ENCODE assay signal across 30 cellular contexts in genomic region chr6:43782764-43783513, GRCh38. TPM values are rescaled to one million over a fixed set of nuclear protein-coding genes. Genes with fewer than 3 reads are reported as not detected.
DNase-seq lines count a peak whose midpoint lies in the region; ATAC-seq, FAIRE-seq and TF ChIP-seq lines count a peak whose summit lies in the region.
"Had no signal": no experiment of that assay in that cellular context is flagged by ENCODE, and none has a peak within 500 bp of the region (broad histone marks: within the 10 kb centered on the region; RNA-seq: fewer than 3 reads in every experiment).

No MANE protein-coding gene starts in this region.

- TF ChIP-seq CTCF in cardiac muscle cell (IDR thresholded peaks at IDR 0.05; ENCODE audit: low read depth, low read length) (no peak), heart right ventricle (IDR thresholded peaks at IDR 0.05) (no peak), GM12878 (IDR thresholded peaks at IDR 0.05 in 2 of 3, conservative IDR thresholded peaks at IDR 0.05 in 1 of 3; ENCODE audit: control insufficient read depth in 2 of 3, extremely low read depth in 1 of 3, insufficient read depth in 1 of 3, low read depth in 3 of 3, low read length in 3 of 3) (no peak), H9 (conservative IDR thresholded peaks at IDR 0.05) (no peak)
- no peak for TF ChIP-seq CTCF in activated CD8-positive, alpha-beta T cell treated with anti-CD3 and anti-CD28 coated beads for 36 hours (IDR thresholded peaks at IDR 0.05)

- no peak overlapping the region for H4K8ac ChIP-seq in H9 (replicated peaks; ENCODE audit: insufficient read length, low read depth, low read length)

- H2BK20ac ChIP-seq in H9 (ENCODE audit: low read depth, low read length, poor library complexity, severe bottlenecking): no peak overlapping the region

- no peak overlapping the region for H2AK5ac ChIP-seq in H9 (ENCODE audit: insufficient read length, low read length)

- H3K79me2 ChIP-seq in GM12878 (ENCODE audit: control insufficient read depth, insufficient read depth, low read length) (no peaks in the 10 kb centered on the region; the same call in none of the 2 replicates), H9 (ENCODE audit: insufficient read depth, low read length) (no peaks in the 10 kb centered on the region)

- H3K4me1 Mint-ChIP-seq in H9: no peaks in the 10 kb centered on the region
- no peaks in the 10 kb centered on the region for H3K4me1 Mint-ChIP-seq in activated CD8-positive, alpha-beta T cell treated with anti-CD3 and anti-CD28 coated beads for 36 hours (ENCODE audit: low read depth)
- H3K4me1 Mint-ChIP-seq: activated naive CD8-positive, alpha-beta T cell treated with anti-CD3 and anti-CD28 coated beads, Interleukin-2, amount 50 U/mL, for 24 hours; CD8-positive, alpha-beta memory T cell; T-cell had no signal

- no peak overlapping the region for H3K18ac ChIP-seq in H9 (ENCODE audit: insufficient read length, low read depth, low read length)

- CTCF ChIA-PET in GM12878 (lab: Yijun Ruan, JAX): interaction anchor here (1.2 to 2.2 kb wide), 2 partner anchors 9 to 14 kb away, joined by 5 to 10 read pairs; no protein-coding TSS in a partner anchor
- CTCF ChIA-PET in activated CD8-positive, alpha-beta T cell treated with anti-CD3 and anti-CD28 coated beads for 36 hours (lab: Charles Lee): interaction anchor here (1.0 to 3.3 kb wide), 3 partner anchors 9 to 58 kb away, joined by 3 to 11 read pairs (median 7); partner anchors contain the start of gene VEGFA

- no peak for FAIRE-seq in GM12878 (lab: Jason Lieb, UNC)
- FAIRE-seq: A204.1, G401.6, HTR-8/SVneo had no signal

- H3K36me3 ChIP-seq in cardiac muscle cell (peaks cover 81% of the 10 kb centered on the region), heart right ventricle (peaks cover 9 to 90% (median 69%) of the 10 kb centered on the region in 9 donors), GM12878 (ENCODE audit: control insufficient read depth in 2 of 2, insufficient read depth in 2 of 2, low read length in 1 of 2) (peaks cover 22 to 45% of the 10 kb centered on the region in 2 experiments), stomach smooth muscle (ENCODE audit: control insufficient read depth in 2 of 2, insufficient read depth in 2 of 2, low read length in 2 of 2) (peaks cover 50 to 65% of the 10 kb centered on the region in 2 donors)

- POLR2A ChIA-PET in GM12878 (lab: Charles Lee): no interaction called here
- POLR2A ChIA-PET in activated CD8-positive, alpha-beta T cell treated with anti-CD3 and anti-CD28 coated beads for 36 hours (lab: Charles Lee): interaction anchor here (1.0 kb wide), 1 partner anchor 13 kb away, joined by 3 read pairs; the partner anchor contains the start of gene VEGFA

- no peaks in the 10 kb centered on the region for H3K9me3 Mint-ChIP-seq in H9
- H3K9me3 Mint-ChIP-seq in activated CD8-positive, alpha-beta T cell treated with anti-CD3 and anti-CD28 coated beads for 36 hours: no peaks in the 10 kb centered on the region
- H3K9me3 Mint-ChIP-seq: activated naive CD8-positive, alpha-beta T cell treated with anti-CD3 and anti-CD28 coated beads, Interleukin-2, amount 50 U/mL, for 24 hours; CD8-positive, alpha-beta memory T cell; memory B cell; stimulated activated naive CD8-positive, alpha-beta T cell treated with anti-CD3 and anti-CD28 coated beads, Interleukin-15, Interleukin-2, amounts not matched to agents 100 ng/mL and 50 ng/mL, for 24 hours; T-cell had no signal

- no peak overlapping the region for H2BK120ac ChIP-seq in H9 (ENCODE audit: low read depth, low read length, poor library complexity, severe bottlenecking)

- H3K36me3 Mint-ChIP-seq in H9 (ENCODE audit: insufficient read depth in 1 of 3, low read depth in 3 of 3): peaks cover 39 to 79% (median 77%) of the 10 kb centered on the region in 3 experiments
- H3K36me3 Mint-ChIP-seq in activated CD8-positive, alpha-beta T cell treated with anti-CD3 and anti-CD28 coated beads for 36 hours (ENCODE audit: low read depth): peaks cover 67% of the 10 kb centered on the region
- H3K36me3 Mint-ChIP-seq: CD8-positive, alpha-beta memory T cell; memory B cell; T-cell had no signal

- H3K23ac ChIP-seq in H9 (ENCODE audit: insufficient read length, low read depth, low read length): no peak overlapping the region

- no peak overlapping the region for H4K5ac ChIP-seq in H9 (ENCODE audit: insufficient read length, low read depth, low read length)

- H3K9ac ChIP-seq in GM12878 (ENCODE audit: control insufficient read depth, insufficient read depth, low read length): no peak overlapping the region
- H3K9ac ChIP-seq in stomach smooth muscle (ENCODE audit: low read length in 2 of 2): no peak overlapping the region
- no peak overlapping the region for H3K9ac ChIP-seq in H9 (ENCODE audit: extremely low read depth, insufficient read length, low read length)
- H3K9ac ChIP-seq: KMS-11 had no signal

- WGBS in heart right ventricle, 2 donors: 82% methylated on average over 11 of the region's 11 CpGs
- 60% methylated on average over 11 of the region's 11 CpGs for whole genome bisulfite sequencing in GM12878 (ENCODE audit: insufficient coverage, insufficient replicate concordance, low lambda C conversion rate, missing lambda C conversion rate)
- WGBS in H9 (ENCODE audit: extremely low coverage, insufficient read length, low lambda C conversion rate): no CpG with 5 or more reads among the region's 11 CpGs

- H2BK12ac ChIP-seq in H9 (ENCODE audit: insufficient read length, low read depth, low read length): no peak overlapping the region

- no TSS peak for BruUV-seq in GM12878 (replicated peaks; lab: Mats Ljungman, UMichigan)

- peak overlapping the region; percentile 76 for H3K27ac ChIP-seq in cardiac muscle cell
- H3K27ac ChIP-seq in heart right ventricle: peak overlapping the region in 3 of 10 donors; percentile 6 to 45 (median 31)
- no peak overlapping the region for H3K27ac ChIP-seq in GM12878 (ENCODE audit: control insufficient read depth, insufficient read depth)
- peak overlapping the region; percentile 24 for H3K27ac ChIP-seq in stomach smooth muscle (ENCODE audit: low read length)
- H3K27ac ChIP-seq in H9 (ENCODE audit: insufficient read length, low read depth, low read length): no peak overlapping the region
- H3K27ac ChIP-seq: KMS-11, neutrophil, Peyer's patch, SJSA1, tibial artery had no signal

- H3K9me3 ChIP-seq in cardiac muscle cell (ENCODE audit: low read depth): no peaks in the 10 kb centered on the region
- no peaks in the 10 kb centered on the region for H3K9me3 ChIP-seq in heart right ventricle
- H3K9me3 ChIP-seq in GM12878 (replicated peaks; ENCODE audit: control insufficient read depth, insufficient read depth, low read length): no peaks in the 10 kb centered on the region
- H3K9me3 ChIP-seq in stomach smooth muscle (ENCODE audit: control insufficient read depth in 2 of 2, low read length in 2 of 2): no peaks in the 10 kb centered on the region
- no peaks in the 10 kb centered on the region for H3K9me3 ChIP-seq in H9 (ENCODE audit: control insufficient read depth, low read depth, low read length)
- H3K9me3 ChIP-seq: HAP-1, neutrophil, Peyer's patch, SJSA1, tibial artery had no signal

- intact Hi-C loops in heart right ventricle (cut with DNase I): no loop called here
- intact Hi-C loops in GM12878 (cut with micrococcal nuclease; ENCODE audit: unreplicated experiment): no loop called here
- intact Hi-C loops in left colon (cut with DNase I, micrococcal nuclease): no loop called here
- intact Hi-C loops in activated CD8-positive, alpha-beta T cell treated with anti-CD3 and anti-CD28 coated beads for 36 hours (cut with micrococcal nuclease): no loop called here

- H3K79me1 ChIP-seq in H9 (ENCODE audit: insufficient read depth, low read depth, low read length, poor library complexity, severe bottlenecking): peaks cover 4% of the 10 kb centered on the region

- TF ChIP-seq EP300 in GM12878 (IDR thresholded peaks at IDR 0.05; ENCODE audit: borderline replicate concordance in 1 of 2, control insufficient read depth in 1 of 2, low read depth in 2 of 2, low read length in 2 of 2): no peak

- no peaks in the 10 kb centered on the region for H3K4me1 ChIP-seq in cardiac muscle cell (ENCODE audit: low read depth)
- peaks cover 6 to 62% (median 26%) of the 10 kb centered on the region in 9 donors for H3K4me1 ChIP-seq in heart right ventricle
- H3K4me1 ChIP-seq in GM12878 (ENCODE audit: control insufficient read depth, insufficient read depth, low read length): no peaks in the 10 kb centered on the region
- peaks cover 2% of the 10 kb centered on the region for H3K4me1 ChIP-seq in stomach smooth muscle (ENCODE audit: control insufficient read depth, insufficient read depth, low read length)
- H3K4me1 ChIP-seq in H9 (ENCODE audit: insufficient read depth, low read length): no peaks in the 10 kb centered on the region
- H3K4me1 ChIP-seq: HAP-1, Peyer's patch, SJSA1 had no signal

- peak; percentile 13; the same call in 1 of the 2 replicates for TF ChIP-seq POLR2A in GM12878 (IDR thresholded peaks at IDR 0.05; ENCODE audit: low read depth, low read length)

- H4K20me1 ChIP-seq in GM12878 (ENCODE audit: control insufficient read depth, insufficient read depth): no peaks in the 10 kb centered on the region
- H4K20me1 ChIP-seq in H9 (ENCODE audit: control insufficient read depth, insufficient read depth, insufficient read length): no peaks in the 10 kb centered on the region

- RAD21 ChIA-PET in GM12878 (lab: Charles Lee; ENCODE audit: unreplicated experiment): interaction anchor here (0.9 to 1.1 kb wide), 2 partner anchors 14 to 217 kb away, joined by 3 to 4 read pairs; no protein-coding TSS in a partner anchor

- no peak overlapping the region for H3K4ac ChIP-seq in H9 (ENCODE audit: low read depth, low read length)

- no peak overlapping the region for H2BK15ac ChIP-seq in H9 (ENCODE audit: low read depth, low read length)

- TF ChIP-seq RAD21 in GM12878 (IDR thresholded peaks at IDR 0.05; ENCODE audit: insufficient read depth, low read depth, low read length): no peak

- H3K23me2 ChIP-seq in H9 (ENCODE audit: insufficient read length, low read depth, low read length, poor library complexity, severe bottlenecking): no peaks in the 10 kb centered on the region

- no peaks in the 10 kb centered on the region for H3K27me3 ChIP-seq in cardiac muscle cell
- no peaks in the 10 kb centered on the region for H3K27me3 ChIP-seq in heart right ventricle
- no peaks in the 10 kb centered on the region for H3K27me3 ChIP-seq in GM12878 (replicated peaks in 1 of 2; ENCODE audit: control insufficient read depth in 2 of 2, insufficient read depth in 2 of 2, low read length in 1 of 2)
- no peaks in the 10 kb centered on the region for H3K27me3 ChIP-seq in stomach smooth muscle (ENCODE audit: control insufficient read depth in 1 of 2, insufficient read depth in 2 of 2, low read length in 2 of 2)
- H3K27me3 ChIP-seq in H9 (ENCODE audit: insufficient read depth, low read length): no peaks in the 10 kb centered on the region
- H3K27me3 ChIP-seq: neutrophil, Peyer's patch, SJSA1, tibial artery had no signal

- H2AFZ ChIP-seq in GM12878 (ENCODE audit: control insufficient read depth, low read depth, low read length): no peak overlapping the region
- no peak overlapping the region for H2AFZ ChIP-seq in H9 (ENCODE audit: low read length)

- no peak overlapping the region for H3K4me2 ChIP-seq in GM12878 (ENCODE audit: control insufficient read depth, insufficient read depth)
- no peak overlapping the region for H3K4me2 ChIP-seq in H9 (ENCODE audit: insufficient read depth, insufficient read length, low read length)
- H3K4me2 ChIP-seq: KMS-11 had no signal

- in situ Hi-C loops in GM12878 (cut with MboI): no loop called here

- no peak overlapping the region for H3K4me3 Mint-ChIP-seq in H9
- H3K4me3 Mint-ChIP-seq in activated CD8-positive, alpha-beta T cell treated with anti-CD3 and anti-CD28 coated beads for 36 hours: no peak overlapping the region
- H3K4me3 Mint-ChIP-seq: activated CD8-positive, alpha-beta T cell treated with anti-CD3 and anti-CD28 coated beads, Interleukin-2, amount 10 ng/mL, durations not matched to agents 7 days and 5 days; activated naive CD8-positive, alpha-beta T cell treated with anti-CD3 and anti-CD28 coated beads, Interleukin-2, amount 50 U/mL, for 24 hours; CD8-positive, alpha-beta memory T cell; memory B cell; stimulated activated naive CD8-positive, alpha-beta T cell treated with anti-CD3 and anti-CD28 coated beads, Interleukin-15, Interleukin-2, amounts not matched to agents 100 ng/mL and 50 ng/mL, for 24 hours; T-cell had no signal

- peak overlapping the region in 1 of 3 experiments; percentile 86; a peak in 3 of 7 replicates for H3K27ac Mint-ChIP-seq in H9
- H3K27ac Mint-ChIP-seq in activated CD8-positive, alpha-beta T cell treated with anti-CD3 and anti-CD28 coated beads for 36 hours: no peak overlapping the region
- H3K27ac Mint-ChIP-seq: activated CD8-positive, alpha-beta T cell treated with anti-CD3 and anti-CD28 coated beads, Interleukin-2, amount 10 ng/mL, durations not matched to agents 7 days and 5 days; activated naive CD8-positive, alpha-beta T cell treated with anti-CD3 and anti-CD28 coated beads, Interleukin-2, amount 50 U/mL, for 24 hours; memory B cell; stimulated activated naive CD8-positive, alpha-beta T cell treated with anti-CD3 and anti-CD28 coated beads, Interleukin-15, Interleukin-2, amounts not matched to agents 100 ng/mL and 50 ng/mL, for 24 hours; T-cell had no signal

- no peak for DNase-seq in cardiac muscle cell (ENCODE audit: low read depth in 1 of 2, low spot score in 1 of 2)
- no peak for DNase-seq in heart right ventricle
- no peak for DNase-seq in GM12878 (ENCODE audit: low read depth, low spot score)
- no peak for DNase-seq in left colon
- DNase-seq in H9: no peak
- no peak for DNase-seq in activated CD4-positive, CD25-positive, alpha-beta regulatory T cell (lab: John Stamatoyannopoulos, UW)
- DNase-seq in activated CD8-positive, alpha-beta T cell treated with anti-CD3 and anti-CD28 coated beads for 36 hours: no peak
- DNase-seq: activated CD4-positive, CD25-positive, alpha-beta regulatory T cell treated with anti-CD3 and anti-CD28 coated beads, Interleukin-2, amount 50 U/mL, for 72 hours; activated CD8-positive, alpha-beta T cell treated with anti-CD3 and anti-CD28 coated beads, Interleukin-2, amount 10 ng/mL, durations not matched to agents 7 days and 5 days; activated naive CD8-positive, alpha-beta T cell treated with anti-CD3 and anti-CD28 coated beads, Interleukin-2, amount 50 U/mL, for 24 hours; AML-193; CD8-positive, alpha-beta memory T cell; DMS153; MM.1S; NCI-H2081; NCI-H2227 treated with DMSO at 0.1 percent for 48 hours; Peyer's patch; T-cell; tibial artery had no signal

- H3K4me3 ChIP-seq in cardiac muscle cell (no peak overlapping the region), heart right ventricle (no peak overlapping the region), GM12878 (no peak overlapping the region), stomach smooth muscle (ENCODE audit: low read length in 2 of 2) (no peak overlapping the region)
- H3K4me3 ChIP-seq: HAP-1, Peyer's patch, SJSA1, tibial artery had no signal

- H3K14ac ChIP-seq in H9 (ENCODE audit: insufficient read depth, low read length): no peak overlapping the region

- ATAC-seq in heart right ventricle (no peak), GM12878 (no peak), left colon (peak; percentile 2)
- no peak for ATAC-seq in activated CD8-positive, alpha-beta T cell treated with anti-CD3 and anti-CD28 coated beads for 36 hours
- ATAC-seq: activated CD8-positive, alpha-beta T cell treated with anti-CD3 and anti-CD28 coated beads, Interleukin-2, amount 10 ng/mL, durations not matched to agents 7 days and 5 days; activated naive CD8-positive, alpha-beta T cell treated with anti-CD3 and anti-CD28 coated beads, Interleukin-2, amount 50 U/mL, for 24 hours; left cardiac atrium; T-cell had no signal

- H2BK5ac ChIP-seq in H9 (ENCODE audit: insufficient read length, low read length): no peak overlapping the region

- H3K56ac ChIP-seq in H9 (ENCODE audit: insufficient read length, low read depth, low read length): no peak overlapping the region

- SMC1A ChIA-PET in GM12878 (lab: Charles Lee; ENCODE audit: uncharacterized antibody, unreplicated experiment): interaction anchor here (1.3 to 1.6 kb wide), 2 partner anchors 9 to 11 kb away, joined by 3 to 4 read pairs; no protein-coding TSS in a partner anchor

- no peak overlapping the region for H3T11ph ChIP-seq in H9 (ENCODE audit: low read length)

- H4K91ac ChIP-seq in H9 (ENCODE audit: insufficient read length, low read depth, low read length): no peak overlapping the region

- no peaks in the 10 kb centered on the region for H3K27me3 Mint-ChIP-seq in H9 (ENCODE audit: low read depth)
- no peaks in the 10 kb centered on the region for H3K27me3 Mint-ChIP-seq in activated CD8-positive, alpha-beta T cell treated with anti-CD3 and anti-CD28 coated beads for 36 hours
- H3K27me3 Mint-ChIP-seq: activated naive CD8-positive, alpha-beta T cell treated with anti-CD3 and anti-CD28 coated beads, Interleukin-2, amount 50 U/mL, for 24 hours; memory B cell; stimulated activated naive CD8-positive, alpha-beta T cell treated with anti-CD3 and anti-CD28 coated beads, Interleukin-15, Interleukin-2, amounts not matched to agents 100 ng/mL and 50 ng/mL, for 24 hours; T-cell had no signal

RNA-seq across cellular contexts. Expression of gene VEGFA, which starts 12.9 kb away (rescaled TPM):
- total RNA-seq in cardiac muscle cell: 409 and 626 TPM in 2 replicates
- polyA plus RNA-seq in cardiac muscle cell: 199 and 228 TPM in 2 replicates
- total RNA-seq in heart right ventricle: 100 to 1,000 TPM; 163 to 456 (median 216) TPM
- 100 to 1,000 TPM; 133 to 396 TPM for polyA plus RNA-seq in heart right ventricle
- 183 and 202 TPM in 2 replicates for total RNA-seq in GM12878 (2013; cell fraction: nucleolus; rRNA removed)
- 23.2 and 26.8 TPM in 2 replicates for total RNA-seq in GM12878 (2014; rRNA removed)
- 11.1 and 11.4 TPM in 2 replicates for total RNA-seq in GM12878 (2014; rRNA removed; fragmentation: Illumina TruSeq; extraction: Trizol)
- 24.5 and 29.5 TPM in 2 replicates for total RNA-seq in GM12878 (2021)
- 53.3 TPM for polyA plus RNA-seq in GM12878 (2011; ENCODE audit: low read depth)
- 86.0 and 140 TPM in 2 replicates for polyA plus RNA-seq in GM12878 (2011; rRNA removed)
- polyA plus RNA-seq in GM12878 (2011; cell fraction: cytosol; rRNA removed): 139 and 149 TPM in 2 replicates
- polyA plus RNA-seq in GM12878 (2011; cell fraction: nucleus; rRNA removed): 331 and 548 TPM in 2 replicates
- 77.6 and 104 TPM in 2 replicates for polyA plus RNA-seq in GM12878 (2012)
- polyA plus RNA-seq in GM12878 (2014; fragmentation: Illumina TruSeq; extraction: Trizol): 18.1 and 22.4 TPM in 2 replicates
- polyA plus RNA-seq in GM12878 (2014; fragmentation: Nextera tagmentation; extraction: Ambion mirVana): 1 to 10 TPM; 2.9 to 4.3 TPM
- polyA plus RNA-seq in GM12878 (2014; rRNA removed): 25.6 and 27.2 TPM in 2 replicates
- polyA plus RNA-seq in GM12878 (2016; fragmentation: Nextera tagmentation; extraction: Ambion mirVana): 1 to 10 TPM in 1 of 2 experiments, under 1 TPM in 1; 0.96 to 1.3 TPM
- 232 and 237 TPM in 2 replicates for polyA minus RNA-seq in GM12878 (2011; rRNA and poly(A)+ RNA removed)
- 38.4 and 39.6 TPM in 2 replicates for polyA minus RNA-seq in GM12878 (2011; cell fraction: cytosol; rRNA and poly(A)+ RNA removed)
- 127 and 145 TPM in 2 replicates for polyA minus RNA-seq in GM12878 (2011; cell fraction: nucleus; rRNA and poly(A)+ RNA removed)
- total RNA-seq in left colon: 100 to 1,000 TPM; 107 to 110 TPM
- 46.1 and 47.9 TPM in 2 replicates for total RNA-seq in H9 (2021)
- total RNA-seq in activated CD8-positive, alpha-beta T cell treated with anti-CD3 and anti-CD28 coated beads for 36 hours: 100 to 1,000 TPM in 1 of 2 experiments, 10 to 100 TPM in 1; 93.7 to 104 TPM
- polyA plus RNA-seq: CD8-positive, alpha-beta memory T cell had no signal

Comparison
In these comparisons a context has a peak if more than half of its experiments do, and no peak if none do; other contexts are left out.
1. H3K27ac ChIP-seq: peak in cardiac muscle cell (single experiment) and stomach smooth muscle (single experiment); none in GM12878 (single experiment) and H9 (single experiment).